19 cellular contexts compared by ENCODE assay signal in genomic region chr2:205047273-205047839, GRCh38.
A peak's percentile ranks its signal among the peaks of the same experiment; 100 is the strongest.
DNase-seq lines count a peak whose midpoint lies in the region; ATAC-seq, FAIRE-seq and TF ChIP-seq lines count a peak whose summit lies in the region.
"Had no signal": no experiment of that assay in that cellular context is flagged by ENCODE, and none has a peak within 500 bp of the region (broad histone marks: within the 10 kb centered on the region; RNA-seq: fewer than 3 reads in every experiment).

No MANE protein-coding gene starts in this region.

- no peaks in the 10 kb centered on the region for H3K27me3 Mint-ChIP-seq in Calu3 (ENCODE audit: unreplicated experiment)

- no peak overlapping the region for H3K4me2 ChIP-seq in HepG2 (ENCODE audit: low read depth, low read length)
- no peak overlapping the region for H3K4me2 ChIP-seq in OCI-LY7 (ENCODE audit: low read length)
- H3K4me2 ChIP-seq: KMS-11 had no signal

- H3K36me3 ChIP-seq in HUES48 (ENCODE audit: control insufficient read depth, insufficient read depth, low read length) (no peaks in the 10 kb centered on the region), HepG2 (replicated peaks in 1 of 2; ENCODE audit: control insufficient read depth in 1 of 2, insufficient read depth in 2 of 2, low read length in 2 of 2) (no peaks in the 10 kb centered on the region), OCI-LY7 (ENCODE audit: insufficient read depth, low read length) (no peaks in the 10 kb centered on the region)

- FAIRE-seq in HTR-8/SVneo (lab: Jason Lieb, UNC), result no peak
- no peak for FAIRE-seq in HepG2 (lab: Jason Lieb, UNC)

- no peak for TF ChIP-seq POLR2A in HepG2 (IDR thresholded peaks at IDR 0.05; ENCODE audit: insufficient read depth in 1 of 2, low read depth in 2 of 2, low read length in 2 of 2)

- H3K4me3 ChIP-seq in HUES48 (ENCODE audit: low read depth, low read length) (no peak overlapping the region), HepG2 (replicated peaks in 1 of 3; ENCODE audit: insufficient read depth in 1 of 3, low read depth in 2 of 3, low read length in 3 of 3) (no peak overlapping the region), OCI-LY7 (ENCODE audit: low read depth, low read length, poor library complexity, severe bottlenecking) (no peak overlapping the region)
- H3K4me3 ChIP-seq: skin epidermis, tibial artery had no signal

- no peaks in the 10 kb centered on the region for H3K4me1 Mint-ChIP-seq in Calu3 (ENCODE audit: low read depth, unreplicated experiment)

- H3K27ac ChIP-seq in HUES48 (ENCODE audit: low read depth, low read length), result peak overlapping the region; percentile 65
- no peak overlapping the region for H3K27ac ChIP-seq in HepG2 (ENCODE audit: extremely low read length, insufficient read depth, low read length)
- no peak overlapping the region for H3K27ac ChIP-seq in OCI-LY7 (ENCODE audit: low read depth, low read length, poor library complexity, severe bottlenecking)
- H3K27ac ChIP-seq: KMS-11, parathyroid adenoma, skin epidermis, tibial artery had no signal

- H3K27me3 ChIP-seq in HUES48 (ENCODE audit: control insufficient read depth, insufficient read depth, low read length) (no peaks in the 10 kb centered on the region), HepG2 (ENCODE audit: control insufficient read depth in 1 of 2, insufficient read depth in 2 of 2, low read length in 2 of 2) (no peaks in the 10 kb centered on the region)
- H3K27me3 ChIP-seq: tibial artery had no signal

- no peak for TF ChIP-seq CTCF in Calu3 (IDR thresholded peaks at IDR 0.05; ENCODE audit: unreplicated experiment)
- no peak for TF ChIP-seq CTCF in HepG2 (CRISPR knock-in tag; IDR thresholded peaks at IDR 0.05)
- TF ChIP-seq CTCF in OCI-LY7 (conservative IDR thresholded peaks at IDR 0.05; ENCODE audit: low read length), result no peak

- no peak for TF ChIP-seq RAD21 in HepG2 (CRISPR knock-in tag; IDR thresholded peaks at IDR 0.05)

- H3K79me2 ChIP-seq in HepG2 (ENCODE audit: insufficient read depth, low read length) (no peaks in the 10 kb centered on the region), OCI-LY7 (ENCODE audit: insufficient read depth, low read depth, low read length) (no peaks in the 10 kb centered on the region)
- H3K79me2 ChIP-seq: parathyroid adenoma had no signal

- TF ChIP-seq EP300 in HepG2 (IDR thresholded peaks at IDR 0.05; ENCODE audit: low read depth in 2 of 2, low read length in 2 of 2) (no peak), HepG2 (CRISPR knock-in tag; IDR thresholded peaks at IDR 0.05; ENCODE audit: borderline replicate concordance) (no peak)

- ATAC-seq in HepG2, result no peak
- ATAC-seq: left ventricle myocardium superior had no signal

- peak; percentile 16 for DNase-seq in Calu3
- DNase-seq in NCI-H748 (lab: John Stamatoyannopoulos, UW; ENCODE audit: unreplicated experiment), result peak; percentile 92
- DNase-seq in iPS-NIHi7 (ENCODE audit: extremely low spot score), result peak; percentile 70
- DNase-seq in HTR-8/SVneo (ENCODE audit: insufficient read length, low spot score), result no peak
- DNase-seq in HepG2 (ENCODE audit: low spot score), result no peak
- DNase-seq in OCI-LY7 (ENCODE audit: low spot score), result no peak
- no peak for DNase-seq in cerebellum (ENCODE audit: low spot score)
- DNase-seq: activated CD8-positive, alpha-beta memory T cell treated with anti-CD3 and anti-CD28 coated beads for 24 hours; DND-41; effector memory CD4-positive, alpha-beta T cell; left ventricle myocardium superior; NCI-H1105 treated with DMSO at 0.1 percent for 48 hours; T-helper 1 cell; tibial artery had no signal

- no peak overlapping the region for H3K27ac Mint-ChIP-seq in Calu3 (ENCODE audit: unreplicated experiment)
- H3K27ac Mint-ChIP-seq: activated T-helper 2 cell treated with anti-CD3 and anti-CD28 coated beads, Interferon-gamma antibody, Interleukin-2, Interleukin-4, amounts not matched to agents 10 μg/mL and 5 μg/mL and 100 μg/mL, durations not matched to agents 14 hours and 24 hours and 36 hours had no signal

- CTCF ChIA-PET in Calu3 (lab: Charles Lee), result no interaction called here
- CTCF ChIA-PET in HepG2 (lab: Yijun Ruan, JAX; ENCODE audit: low intra/inter-chr PET ratio, low total read pairs), result no interaction called here
- CTCF ChIA-PET in OCI-LY7 (lab: Charles Lee; ENCODE audit: unreplicated experiment), result no interaction called here

- in situ Hi-C loops in HepG2 (cut with HindIII; ENCODE audit: extremely low pct_ligation_motif_present, low pct_unique_long_range_greater_than_20kb), result no loop called here

- H3K9me3 Mint-ChIP-seq in Calu3 (ENCODE audit: low read depth, unreplicated experiment), result peaks cover 4% of the 10 kb centered on the region

- H4K20me1 ChIP-seq in HepG2 (ENCODE audit: insufficient read depth, low read length) (no peaks in the 10 kb centered on the region), OCI-LY7 (ENCODE audit: insufficient read depth, low read length) (no peaks in the 10 kb centered on the region)

- POLR2A ChIA-PET in HepG2 (lab: Yijun Ruan, JAX) (no interaction called here), OCI-LY7 (lab: Charles Lee) (no interaction called here)

- 80% methylated on average over 1 of the region's 1 CpG for WGBS in HepG2 (ENCODE audit: low lambda C conversion rate)

- H2AFZ ChIP-seq in HepG2 (ENCODE audit: low read length), result no peak overlapping the region
- H2AFZ ChIP-seq in OCI-LY7 (ENCODE audit: low read length), result no peak overlapping the region
- H2AFZ ChIP-seq: parathyroid adenoma had no signal

- intact Hi-C loops in Calu3 (cut with micrococcal nuclease; ENCODE audit: unreplicated experiment), result no loop called here
- intact Hi-C loops in HepG2 (cut with micrococcal nuclease; ENCODE audit: unreplicated experiment), result no loop called here
- intact Hi-C loops in OCI-LY7 (cut with micrococcal nuclease; ENCODE audit: unreplicated experiment), result no loop called here

- no peaks in the 10 kb centered on the region for H3K9me2 ChIP-seq in OCI-LY7 (ENCODE audit: insufficient read depth, low read length)

- H3K9me3 ChIP-seq in HUES48 (ENCODE audit: control insufficient read depth, insufficient read depth, low read length) (no peaks in the 10 kb centered on the region), HepG2 (ENCODE audit: low read length) (peaks cover 11% of the 10 kb centered on the region; the same call in 1 of the 2 replicates), OCI-LY7 (ENCODE audit: low read length) (no peaks in the 10 kb centered on the region)
- H3K9me3 ChIP-seq: tibial artery had no signal

- peaks cover 26% of the 10 kb centered on the region for H3K4me1 ChIP-seq in HUES48 (ENCODE audit: control insufficient read depth, insufficient read depth, low read length)
- no peaks in the 10 kb centered on the region for H3K4me1 ChIP-seq in HepG2 (ENCODE audit: insufficient read depth, low read length)
- no peaks in the 10 kb centered on the region for H3K4me1 ChIP-seq in OCI-LY7 (ENCODE audit: insufficient read depth, low read length, poor library complexity, severe bottlenecking)
- H3K4me1 ChIP-seq: parathyroid adenoma, tibial artery had no signal

- H3K9ac ChIP-seq in HUES48 (ENCODE audit: low read depth, low read length), result no peak overlapping the region
- no peak overlapping the region for H3K9ac ChIP-seq in HepG2 (ENCODE audit: insufficient read depth, low read depth, low read length)
- H3K9ac ChIP-seq: KMS-11, parathyroid adenoma had no signal

- no peak overlapping the region for H3K4me3 Mint-ChIP-seq in Calu3 (ENCODE audit: low read depth, unreplicated experiment)

- BruUV-seq in Calu3 (replicated peaks; lab: Mats Ljungman, UMichigan) (no TSS peak), HepG2 (replicated peaks; lab: Mats Ljungman, UMichigan) (no TSS peak), OCI-LY7 (replicated peaks; lab: Mats Ljungman, UMichigan) (no TSS peak)

- H3K36me3 Mint-ChIP-seq in Calu3 (ENCODE audit: insufficient read depth, unreplicated experiment), result no peaks in the 10 kb centered on the region

TF ChIP-seq in HepG2, 621 proteins besides CTCF, POLR2A, EP300 and RAD21:
- no peak for TF ChIP-seq ZNF513 (CRISPR knock-in tag; conservative IDR thresholded peaks at IDR 0.05)
- TF ChIP-seq FOXM1 (CRISPR knock-in tag; IDR thresholded peaks at IDR 0.05), result no peak
- TF ChIP-seq CHD2 (IDR thresholded peaks at IDR 0.05; ENCODE audit: low read depth, low read length), result no peak
- TF ChIP-seq ZNF713 (CRISPR knock-in tag; IDR thresholded peaks at IDR 0.05), result no peak
- TF ChIP-seq ZNF251 (CRISPR knock-in tag; IDR thresholded peaks at IDR 0.05), result no peak
- no peak for TF ChIP-seq SOX5 (CRISPR knock-in tag; IDR thresholded peaks at IDR 0.05; ENCODE audit: borderline replicate concordance)
- no peak for TF ChIP-seq ZNF709 (CRISPR knock-in tag; IDR thresholded peaks at IDR 0.05)
- TF ChIP-seq ATF7 (IDR thresholded peaks at IDR 0.05), result no peak
- no peak for TF ChIP-seq ATF7 (CRISPR knock-in tag; IDR thresholded peaks at IDR 0.05)

Comparison
In these comparisons a context has a peak if more than half of its experiments do, and no peak if none do; other contexts are left out.
1. DNase-seq: peak in Calu3 (single experiment), NCI-H748 (single experiment) and iPS-NIHi7 (single experiment); none in HTR-8/SVneo (single experiment), HepG2 (single experiment), OCI-LY7 (single experiment) and cerebellum (single experiment).